In genomic region chr5:139454568-139455290, GRCh38 we compare ENCODE assay signal across 1 cellular context.
TF ChIP-seq lines count a peak whose summit lies in the region.

No MANE protein-coding gene starts in this region.

TF ChIP-seq in HEK293, 187 proteins besides CTCF, POLR2A, EP300 and RAD21:
- TF ChIP-seq ZNF280C (tag by site-specific recombination; IDR thresholded peaks at IDR 0.05) (no peak), HOXD13 (CRISPR knock-in tag; IDR thresholded peaks at IDR 0.05; ENCODE audit: borderline replicate concordance) (no peak), ZBTB7A (tag by site-specific recombination; IDR thresholded peaks at IDR 0.05; ENCODE audit: low read depth) (0 out of 2 replicates have a peak, but pooled peaks have one; percentile 8)
